ENCODE assay signal across 22 cellular contexts in genomic region chr18:76384861-76385680, GRCh38.
DNase-seq lines count a peak whose midpoint lies in the region; ATAC-seq and TF ChIP-seq lines count a peak whose summit lies in the region.
"Had no signal": no experiment of that assay in that cellular context is flagged by ENCODE, and none has a peak within 500 bp of the region (broad histone marks: within the 10 kb centered on the region; RNA-seq: fewer than 3 reads in every experiment).

No MANE protein-coding gene starts in this region.

- H3K4me1 Mint-ChIP-seq in natural killer cell: peaks cover 50 to 66% of the 10 kb centered on the region in 2 donors
- peaks cover 28 to 47% of the 10 kb centered on the region in 2 donors for H3K4me1 Mint-ChIP-seq in natural killer cell treated with Interleukin-12 subunit alpha and Interleukin-12 subunit beta and Interleukin-15 and Interleukin-18, amount 100 ng/mL, for 72 hours (ENCODE audit: low read depth in 2 of 2)

- ATAC-seq in natural killer cell (no peak), left lobe of liver (no peak), sciatic nerve (no peak), HG03565 (IDR thresholded peaks at IDR 0.05; ENCODE audit: unreplicated experiment) (no peak), HG02981 (IDR thresholded peaks at IDR 0.05; ENCODE audit: unreplicated experiment) (no peak)
- no peak for ATAC-seq in natural killer cell treated with Interleukin-12 subunit alpha and Interleukin-12 subunit beta and Interleukin-15 and Interleukin-18, amount 100 ng/mL, for 72 hours
- ATAC-seq: A549, GM23338, HCT116 had no signal

- H3K36me3 Mint-ChIP-seq in natural killer cell: peaks cover 3% of the 10 kb centered on the region
- H3K36me3 Mint-ChIP-seq in natural killer cell treated with Interleukin-12 subunit alpha and Interleukin-12 subunit beta and Interleukin-15 and Interleukin-18, amount 100 ng/mL, for 72 hours: peaks cover 2% of the 10 kb centered on the region
- H3K36me3 Mint-ChIP-seq: CD4-positive, CD25-positive, alpha-beta regulatory T cell had no signal

- peaks cover 0 to under 1% of the 10 kb centered on the region in 2 donors for H3K36me3 ChIP-seq in vagina
- H3K36me3 ChIP-seq: SJCRH30 had no signal

- H3K27ac ChIP-seq in vagina: peak overlapping the region; percentile 53
- H3K27ac ChIP-seq: A549, Peyer's patch, SJCRH30 had no signal

- H3K9me3 Mint-ChIP-seq in natural killer cell: no peaks in the 10 kb centered on the region
- H3K9me3 Mint-ChIP-seq in natural killer cell treated with Interleukin-12 subunit alpha and Interleukin-12 subunit beta and Interleukin-15 and Interleukin-18, amount 100 ng/mL, for 72 hours: no peaks in the 10 kb centered on the region
- H3K9me3 Mint-ChIP-seq: CD4-positive, CD25-positive, alpha-beta regulatory T cell had no signal

- TF ChIP-seq CTCF in natural killer cell (IDR thresholded peaks at IDR 0.05) (no peak), vagina (IDR thresholded peaks at IDR 0.05) (no peak)

- H3K27me3 Mint-ChIP-seq in natural killer cell (ENCODE audit: low read depth in 2 of 2): no peaks in the 10 kb centered on the region
- no peaks in the 10 kb centered on the region for H3K27me3 Mint-ChIP-seq in natural killer cell treated with Interleukin-12 subunit alpha and Interleukin-12 subunit beta and Interleukin-15 and Interleukin-18, amount 100 ng/mL, for 72 hours
- H3K27me3 Mint-ChIP-seq: CD4-positive, CD25-positive, alpha-beta regulatory T cell had no signal

- no peak overlapping the region for H3K4me3 ChIP-seq in vagina
- H3K4me3 ChIP-seq: A549, GM23338, Peyer's patch, SJCRH30 had no signal

- H3K4me3 Mint-ChIP-seq in natural killer cell: no peak overlapping the region
- no peak overlapping the region for H3K4me3 Mint-ChIP-seq in natural killer cell treated with Interleukin-12 subunit alpha and Interleukin-12 subunit beta and Interleukin-15 and Interleukin-18, amount 100 ng/mL, for 72 hours
- H3K4me3 Mint-ChIP-seq: CD4-positive, CD25-positive, alpha-beta regulatory T cell; GM23338 had no signal

- peaks cover 69% of the 10 kb centered on the region for H3K4me1 ChIP-seq in vagina
- H3K4me1 ChIP-seq: A549, SJCRH30 had no signal

- peak; percentile 5 for DNase-seq in natural killer cell
- no peak for DNase-seq in natural killer cell treated with Interleukin-12 subunit alpha and Interleukin-12 subunit beta and Interleukin-15 and Interleukin-18, amount 100 ng/mL, for 72 hours (ENCODE audit: low spot score)
- peak; percentile 32 for DNase-seq in left lobe of liver (ENCODE audit: low spot score)
- DNase-seq in sciatic nerve (ENCODE audit: low spot score): peak; percentile 47
- no peak for DNase-seq in vagina (ENCODE audit: extremely low spot score in 2 of 2)
- DNase-seq in activated naive CD4-positive, alpha-beta T cell treated with Interleukin-2 at 50 U/mL for 16 hours: no peak
- DNase-seq: CD4-positive, CD25-positive, alpha-beta regulatory T cell; Karpas-422; MV-4-11; NCI-H1105 treated with DMSO at 0.1 percent for 48 hours; NCI-H2029 treated with DMSO at 0.1 percent for 48 hours; NCI-H2171; NCI-H345; NCI-H524; NCI-H82; SJCRH30 had no signal

- intact Hi-C loops in natural killer cell (cut with micrococcal nuclease) (no loop called here), sciatic nerve (cut with DNase I) (no loop called here), vagina (cut with DNase I) (no loop called here)

- no peaks in the 10 kb centered on the region for H3K9me3 ChIP-seq in vagina
- H3K9me3 ChIP-seq: A549, Peyer's patch, SJCRH30 had no signal

- TF ChIP-seq POLR2A in vagina (IDR thresholded peaks at IDR 0.05): no peak

- H3K27ac Mint-ChIP-seq in natural killer cell: no peak overlapping the region
- H3K27ac Mint-ChIP-seq in natural killer cell treated with Interleukin-12 subunit alpha and Interleukin-12 subunit beta and Interleukin-15 and Interleukin-18, amount 100 ng/mL, for 72 hours: no peak overlapping the region
- H3K27ac Mint-ChIP-seq: CD4-positive, CD25-positive, alpha-beta regulatory T cell; GM23338 had no signal

- H3K27me3 ChIP-seq in vagina: no peaks in the 10 kb centered on the region
- H3K27me3 ChIP-seq: Peyer's patch, SJCRH30 had no signal

Comparison
In these comparisons a context has a peak if more than half of its experiments do, and no peak if none do; other contexts are left out.
1. DNase-seq: peak in natural killer cell (single experiment), left lobe of liver (single experiment) and sciatic nerve (single experiment); none in natural killer cell treated with Interleukin-12 subunit alpha and Interleukin-12 subunit beta and Interleukin-15 and Interleukin-18, amount 100 ng/mL, for 72 hours (single experiment), vagina (0 of 2) and activated naive CD4-positive, alpha-beta T cell treated with Interleukin-2 at 50 U/mL for 16 hours (single experiment).